ENCODE assay signal across 13 cellular contexts in the genomic region with DNA sequence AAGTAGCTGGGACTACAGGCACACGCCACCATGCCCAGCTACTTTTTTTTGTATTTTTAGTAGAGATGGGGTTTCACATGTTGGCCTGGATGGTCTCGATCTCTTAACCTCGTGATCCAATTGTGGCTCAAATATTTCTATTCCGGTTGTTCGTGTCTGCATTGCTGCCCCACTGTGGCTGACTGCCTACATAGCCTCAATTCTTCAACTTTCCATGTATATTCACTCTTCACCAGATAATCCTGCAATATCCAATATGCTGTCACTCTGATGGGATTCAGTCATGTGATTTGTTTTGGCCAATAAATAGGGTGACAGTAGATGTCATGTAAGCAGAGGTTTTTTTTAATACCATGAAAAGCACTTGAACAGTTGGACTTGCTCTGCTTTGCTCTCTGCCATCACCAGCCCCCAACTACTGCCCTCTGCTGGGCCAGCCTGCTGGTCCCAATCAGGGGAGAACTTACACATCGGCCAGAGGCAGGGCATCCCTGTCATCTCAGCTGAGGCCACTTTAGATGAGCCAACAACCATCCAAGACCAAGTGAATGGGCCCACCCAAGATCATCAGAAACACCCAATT. TPM values are rescaled to one million over a fixed set of nuclear protein-coding genes. Genes with fewer than 3 reads are reported as not detected.
DNase-seq lines count a peak whose midpoint lies in the region; TF ChIP-seq lines count a peak whose summit lies in the region.
"Had no signal": no experiment of that assay in that cellular context is flagged by ENCODE, and none has a peak within 500 bp of the region (broad histone marks: within the 10 kb centered on the region; RNA-seq: fewer than 3 reads in every experiment).

No MANE protein-coding gene starts in this region.

- DNase-seq in activated CD4-positive, alpha-beta T cell treated with anti-CD3 and anti-CD28 coated beads, Interleukin-2, amount 10 ng/mL, durations not matched to agents 24 days and 14 days: peak; percentile 65
- no peak for DNase-seq in activated CD4-positive, alpha-beta T cell treated with anti-CD3 and anti-CD28 coated beads, Interleukin-2, amount 50 U/mL, for 4 hours
- DNase-seq in Karpas-422 (peak; percentile 57), cardiac fibroblast (ENCODE audit: low read depth in 2 of 2) (no peak), neural crest cell (ENCODE audit: low read depth, low spot score) (no peak), NCI-H526 (lab: John Stamatoyannopoulos, UW) (no peak), occipital lobe (lab: John Stamatoyannopoulos, UW) (no peak)
- DNase-seq in stimulated activated CD4-positive, alpha-beta T cell treated with anti-CD3 and anti-CD28 coated beads, Interleukin-4, amount 100 ng/mL, for 24 hours: no peak
- DNase-seq: NCI-H1930 had no signal

- no peak overlapping the region for H3K9ac ChIP-seq in Karpas-422 (ENCODE audit: low read length)
- H3K9ac ChIP-seq: BLaER1, parathyroid adenoma had no signal

- H3K4me3 Mint-ChIP-seq in activated CD4-positive, alpha-beta T cell treated with anti-CD3 and anti-CD28 coated beads, Interleukin-2, amount 10 ng/mL, durations not matched to agents 24 days and 14 days: no peak overlapping the region
- H3K4me3 Mint-ChIP-seq in neural crest cell: no peak overlapping the region

- H3K27ac ChIP-seq in Karpas-422 (ENCODE audit: low read length): no peak overlapping the region
- H3K27ac ChIP-seq: adrenal gland, BLaER1, heart left ventricle, parathyroid adenoma had no signal

- no peaks in the 10 kb centered on the region for H3K27me3 ChIP-seq in Karpas-422 (ENCODE audit: low read length)
- H3K27me3 ChIP-seq: adrenal gland, BLaER1, heart left ventricle had no signal

- H3K4me1 ChIP-seq in Karpas-422 (ENCODE audit: low read length): peaks cover 5% of the 10 kb centered on the region
- H3K4me1 ChIP-seq: adrenal gland, BLaER1, heart left ventricle, parathyroid adenoma had no signal

- H3K9me3 ChIP-seq in Karpas-422 (ENCODE audit: low read length): no peaks in the 10 kb centered on the region
- H3K9me3 ChIP-seq: adrenal gland had no signal

- peaks cover 43% of the 10 kb centered on the region for H3K36me3 Mint-ChIP-seq in activated CD4-positive, alpha-beta T cell treated with anti-CD3 and anti-CD28 coated beads, Interleukin-2, amount 10 ng/mL, durations not matched to agents 24 days and 14 days (ENCODE audit: low read depth)
- H3K36me3 Mint-ChIP-seq in neural crest cell (ENCODE audit: low read depth): peaks cover 46% of the 10 kb centered on the region

- no peak overlapping the region for H2AFZ ChIP-seq in Karpas-422 (ENCODE audit: low read length)
- H2AFZ ChIP-seq: parathyroid adenoma had no signal

- H3K4me1 Mint-ChIP-seq in activated CD4-positive, alpha-beta T cell treated with anti-CD3 and anti-CD28 coated beads, Interleukin-2, amount 10 ng/mL, durations not matched to agents 24 days and 14 days: peaks cover 2% of the 10 kb centered on the region
- no peaks in the 10 kb centered on the region for H3K4me1 Mint-ChIP-seq in neural crest cell

- peaks cover 21% of the 10 kb centered on the region for H3K79me2 ChIP-seq in Karpas-422 (ENCODE audit: low read length)
- H3K79me2 ChIP-seq: parathyroid adenoma had no signal

- H4K20me1 ChIP-seq in Karpas-422 (ENCODE audit: insufficient read depth, low read depth, low read length): no peaks in the 10 kb centered on the region
- H4K20me1 ChIP-seq: BLaER1 had no signal

- H3K9me3 Mint-ChIP-seq in activated CD4-positive, alpha-beta T cell treated with anti-CD3 and anti-CD28 coated beads, Interleukin-2, amount 10 ng/mL, durations not matched to agents 24 days and 14 days: peaks cover 18% of the 10 kb centered on the region
- peaks cover 15% of the 10 kb centered on the region for H3K9me3 Mint-ChIP-seq in neural crest cell

- H3K4me2 ChIP-seq in Karpas-422 (ENCODE audit: low read depth, low read length, poor library complexity, severe bottlenecking): no peak overlapping the region
- H3K4me2 ChIP-seq: BLaER1 had no signal

- H3K27ac Mint-ChIP-seq in activated CD4-positive, alpha-beta T cell treated with anti-CD3 and anti-CD28 coated beads, Interleukin-2, amount 10 ng/mL, durations not matched to agents 24 days and 14 days: no peak overlapping the region
- H3K27ac Mint-ChIP-seq in neural crest cell (ENCODE audit: unreplicated experiment): no peak overlapping the region

- TF ChIP-seq CTCF in cardiac fibroblast (IDR thresholded peaks at IDR 0.05; ENCODE audit: low read depth, low read length) (peak; percentile 30), neural crest cell (conservative IDR thresholded peaks at IDR 0.05) (peak; percentile 41)

- H3K4me3 ChIP-seq in Karpas-422 (ENCODE audit: low read length): no peak overlapping the region
- no peak overlapping the region for H3K4me3 ChIP-seq in cardiac fibroblast (replicated peaks in 1 of 2; ENCODE audit: low read depth in 2 of 2, low read length in 2 of 2)
- H3K4me3 ChIP-seq: adrenal gland, BLaER1, heart left ventricle had no signal

- intact Hi-C loops in activated CD4-positive, alpha-beta T cell treated with anti-CD3 and anti-CD28 coated beads, Interleukin-2, amount 10 ng/mL, durations not matched to agents 24 days and 14 days (cut with micrococcal nuclease): no loop called here

- H3K27me3 Mint-ChIP-seq in activated CD4-positive, alpha-beta T cell treated with anti-CD3 and anti-CD28 coated beads, Interleukin-2, amount 10 ng/mL, durations not matched to agents 24 days and 14 days: no peaks in the 10 kb centered on the region
- H3K27me3 Mint-ChIP-seq in neural crest cell (ENCODE audit: low read depth): no peaks in the 10 kb centered on the region

- peaks cover 20% of the 10 kb centered on the region for H3K36me3 ChIP-seq in Karpas-422 (ENCODE audit: insufficient read depth, low read length)

- no peaks in the 10 kb centered on the region for H3K9me2 ChIP-seq in Karpas-422 (replicated peaks; ENCODE audit: insufficient read depth, low read length)

RNA-seq across cellular contexts. Expression of a gene that starts 56.7 kb away (rescaled TPM):
- total RNA-seq in activated CD4-positive, alpha-beta T cell treated with anti-CD3 and anti-CD28 coated beads, Interleukin-2, amount 10 ng/mL, durations not matched to agents 24 days and 14 days: 15.0 and 17.8 TPM in 2 replicates
- total RNA-seq in Karpas-422 (2014; rRNA removed; shearing (Covaris generic); ENCODE audit: low replicate concordance): 22.0 and 29.0 TPM in 2 replicates
- 17.8 and 18.4 TPM in 2 replicates for total RNA-seq in neural crest cell
- total RNA-seq in occipital lobe: 42.3 TPM

Comparison
In these comparisons a context has a peak if more than half of its experiments do, and no peak if none do; other contexts are left out.
1. DNase-seq: peak in activated CD4-positive, alpha-beta T cell treated with anti-CD3 and anti-CD28 coated beads, Interleukin-2, amount 10 ng/mL, durations not matched to agents 24 days and 14 days (single experiment) and Karpas-422 (single experiment); none in activated CD4-positive, alpha-beta T cell treated with anti-CD3 and anti-CD28 coated beads, Interleukin-2, amount 50 U/mL, for 4 hours (0 of 2), cardiac fibroblast (0 of 2), neural crest cell (single experiment), NCI-H526 (0 of 2), occipital lobe (single experiment) and stimulated activated CD4-positive, alpha-beta T cell treated with anti-CD3 and anti-CD28 coated beads, Interleukin-4, amount 100 ng/mL, for 24 hours (single experiment).